Comparison of ENCODE assay signal across 9 cellular contexts in the genomic region with DNA sequence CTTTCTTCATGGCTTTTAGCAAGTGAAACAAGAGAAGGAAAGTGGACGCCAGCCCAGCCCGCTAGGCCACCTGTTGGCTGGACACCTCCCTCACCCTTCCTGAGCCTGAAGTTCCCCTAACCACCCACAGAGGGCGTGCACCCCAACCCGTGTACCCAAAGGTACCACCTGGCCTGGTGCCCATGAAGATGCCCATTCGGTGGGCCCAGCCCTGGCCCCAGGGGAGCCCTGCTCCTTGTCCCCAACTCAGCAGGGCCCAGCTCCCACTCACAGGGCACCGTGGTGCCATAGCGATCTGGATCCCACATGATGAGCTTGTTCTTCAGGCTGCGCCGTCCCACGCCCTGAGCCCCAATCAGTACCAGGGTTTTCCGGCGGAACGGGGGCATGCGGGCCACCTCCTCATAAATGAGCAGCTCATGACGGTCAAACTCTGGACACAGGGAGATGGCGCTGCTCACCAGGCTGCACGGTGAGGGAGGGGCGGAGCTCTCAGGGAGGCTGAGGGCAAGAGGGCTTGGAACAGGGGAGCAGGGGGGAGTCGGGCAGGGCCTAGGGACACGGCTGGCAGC. TPM values are rescaled to one million over a fixed set of nuclear protein-coding genes. Genes with fewer than 3 reads are reported as not detected.
DNase-seq lines count a peak whose midpoint lies in the region; ATAC-seq and TF ChIP-seq lines count a peak whose summit lies in the region.
"Had no signal": no experiment of that assay in that cellular context is flagged by ENCODE, and none has a peak within 500 bp of the region (broad histone marks: within the 10 kb centered on the region; RNA-seq: fewer than 3 reads in every experiment).

No MANE protein-coding gene starts in this region.

- TF ChIP-seq EP300 in upper lobe of left lung (IDR thresholded peaks at IDR 0.05): no peak

- no peak overlapping the region for H3K27ac Mint-ChIP-seq in central memory CD8-positive, alpha-beta T cell (ENCODE audit: low read depth)
- H3K27ac Mint-ChIP-seq in mesothelial cell of epicardium: no peak overlapping the region

- no peak overlapping the region for H3K4me3 Mint-ChIP-seq in central memory CD8-positive, alpha-beta T cell
- no peak overlapping the region for H3K4me3 Mint-ChIP-seq in mesothelial cell of epicardium

- peaks cover 0 to 8% (median 5%) of the 10 kb centered on the region in 4 donors for H3K4me1 ChIP-seq in upper lobe of left lung

- no peak for TF ChIP-seq POLR2A in upper lobe of left lung (IDR thresholded peaks at IDR 0.05)

- ATAC-seq in central memory CD8-positive, alpha-beta T cell (replicated peaks; ENCODE audit: extremely low read depth, poor library complexity, severe bottlenecking): peak; percentile 24
- peak in 1 of 2 donors; percentile 14 for ATAC-seq in upper lobe of left lung (ENCODE audit: low FRiP score in 2 of 2)
- ATAC-seq in GM21619 (IDR thresholded peaks at IDR 0.05; ENCODE audit: unreplicated experiment): no peak

- TF ChIP-seq CTCF in mesothelial cell of epicardium (IDR thresholded peaks at IDR 0.05; ENCODE audit: unreplicated experiment) (peak; percentile 69), upper lobe of left lung (IDR thresholded peaks at IDR 0.05) (peak; percentile 42 to 67 (median 62))

- no peaks in the 10 kb centered on the region for H3K27me3 ChIP-seq in upper lobe of left lung

- no peaks in the 10 kb centered on the region for H3K36me3 Mint-ChIP-seq in central memory CD8-positive, alpha-beta T cell (ENCODE audit: insufficient read depth)
- H3K36me3 Mint-ChIP-seq in mesothelial cell of epicardium: peaks cover 3% of the 10 kb centered on the region

- peaks cover 9% of the 10 kb centered on the region for H3K4me1 Mint-ChIP-seq in central memory CD8-positive, alpha-beta T cell
- peaks cover 6% of the 10 kb centered on the region for H3K4me1 Mint-ChIP-seq in mesothelial cell of epicardium

- no peaks in the 10 kb centered on the region for H3K9me3 ChIP-seq in upper lobe of left lung

- WGBS in upper lobe of left lung, 2 donors: 61 to 84% methylated on average over 9 to 12 of the region's 20 CpGs

- peak; percentile 86 for DNase-seq in D341Med (ENCODE audit: low spot score)
- DNase-seq in HuH-7 (ENCODE audit: low spot score): peak; percentile 75
- peak; percentile 36 for DNase-seq in UCSD-AML1 (lab: John Stamatoyannopoulos, UW; ENCODE audit: unreplicated experiment)
- peak; percentile 26 to 41 for DNase-seq in central memory CD8-positive, alpha-beta T cell (ENCODE audit: low spot score in 2 of 2)
- no peak for DNase-seq in mesothelial cell of epicardium (ENCODE audit: low spot score in 2 of 2, unreplicated experiment in 2 of 2)
- peak in 1 of 2 donors; percentile 33 for DNase-seq in upper lobe of left lung
- DNase-seq in NOMO-1 treated with dmso at 0.1 percent for 144 hours (lab: John Stamatoyannopoulos, UW; ENCODE audit: unreplicated experiment): no peak

- H3K4me3 ChIP-seq in upper lobe of left lung: no peak overlapping the region

- no peaks in the 10 kb centered on the region for H3K9me3 Mint-ChIP-seq in central memory CD8-positive, alpha-beta T cell
- H3K9me3 Mint-ChIP-seq in mesothelial cell of epicardium: no peaks in the 10 kb centered on the region

- no peaks in the 10 kb centered on the region for H3K36me3 ChIP-seq in upper lobe of left lung

- H3K27ac ChIP-seq in upper lobe of left lung: no peak overlapping the region

- H3K27me3 Mint-ChIP-seq in central memory CD8-positive, alpha-beta T cell: peaks cover 46% of the 10 kb centered on the region
- H3K27me3 Mint-ChIP-seq in mesothelial cell of epicardium (ENCODE audit: low read depth): no peaks in the 10 kb centered on the region

RNA-seq across cellular contexts. Expression of gene MPP2, which starts 26.8 kb away (rescaled TPM):
- 11.6 to 14.1 TPM (median 13.0 TPM) in 3 replicates for total RNA-seq in mesothelial cell of epicardium
- total RNA-seq in upper lobe of left lung: 1 to 10 TPM in 2 of 6 donors, under 1 TPM in 3, not detected in 1; 0.20 to 2.0 (median 0.74) TPM

RNA-seq across cellular contexts. Expression of gene CD300LG, which starts 33.5 kb away (rescaled TPM):
- total RNA-seq in mesothelial cell of epicardium (0.18 TPM in 1 of 3 replicates, not detected in the others), upper lobe of left lung (10 to 100 TPM in 2 of 6 donors, 1 to 10 TPM in 3, under 1 TPM in 1; 0.71 to 65.9 (median 7.8) TPM)
- total RNA-seq: mononuclear cell had no signal

RNA-seq across cellular contexts. Expression of gene MPP3, which starts 47.6 kb away (rescaled TPM):
- 22.9 to 24.3 TPM (median 22.9 TPM) in 3 replicates for total RNA-seq in mesothelial cell of epicardium
- 100 to 1,000 TPM in 1 of 6 donors, 10 to 100 TPM in 5; 16.2 to 142 (median 38.5) TPM for total RNA-seq in upper lobe of left lung

Comparison
In these comparisons a context has a peak if more than half of its experiments do, and no peak if none do; other contexts are left out.
1. DNase-seq: peak in D341Med (single experiment), HuH-7 (single experiment), UCSD-AML1 (single experiment) and central memory CD8-positive, alpha-beta T cell (2 of 2); none in mesothelial cell of epicardium (0 of 2) and NOMO-1 treated with dmso at 0.1 percent for 144 hours (single experiment).